ENCODE assay signal across 1 cellular context in genomic region chr6:152087701-152088100, GRCh38.
TF ChIP-seq lines count a peak whose summit lies in the region.

No MANE protein-coding gene starts in this region.

TF ChIP-seq in IMR-90, 13 proteins besides CTCF, POLR2A, EP300 and RAD21 (continued from another document):
- TF ChIP-seq BHLHE40 (IDR thresholded peaks at IDR 0.05; ENCODE audit: low read depth, low read length) (no peak), SMC3 (IDR thresholded peaks at IDR 0.05; ENCODE audit: low read depth, low read length) (no peak)
